8 cellular contexts compared by ENCODE assay signal in genomic region chr20:34703061-34703572, GRCh38. TPM values are rescaled to one million over a fixed set of nuclear protein-coding genes. Genes with fewer than 3 reads are reported as not detected.
DNase-seq lines count a peak whose midpoint lies in the region; ATAC-seq and TF ChIP-seq lines count a peak whose summit lies in the region.

No MANE protein-coding gene starts in this region.

- H3K4me1 ChIP-seq in CD4-positive, CD25-positive, alpha-beta regulatory T cell (ENCODE audit: control insufficient read depth, insufficient read depth, low read length, poor library complexity, severe bottlenecking): peaks cover 11% of the 10 kb centered on the region
- H3K4me1 ChIP-seq in OCI-LY3 (ENCODE audit: low read length) (peaks cover 15% of the 10 kb centered on the region), endodermal cell (ENCODE audit: control insufficient read depth, insufficient read depth, low read length) (peaks cover 5% of the 10 kb centered on the region), osteoblast (ENCODE audit: insufficient read depth, low read length) (peaks cover 21% of the 10 kb centered on the region)

- H3K4me2 ChIP-seq in OCI-LY3 (ENCODE audit: low read length) (peak overlapping the region; percentile 96), osteoblast (ENCODE audit: insufficient read depth, low read length) (peak overlapping the region; percentile 98)

- no peak for ATAC-seq in CD4-positive, CD25-positive, alpha-beta regulatory T cell (ENCODE audit: low read depth in 2 of 2)
- ATAC-seq in HG03280 (IDR thresholded peaks at IDR 0.05; ENCODE audit: unreplicated experiment) (no peak), GM21390 (IDR thresholded peaks at IDR 0.05; ENCODE audit: unreplicated experiment) (no peak)

- 39 to 58% methylated on average over 3 to 5 of the region's 5 CpGs for WGBS in endodermal cell (ENCODE audit: insufficient coverage in 1 of 2, insufficient read length in 1 of 2), 2 experiments

- H2AFZ ChIP-seq in OCI-LY3 (ENCODE audit: low read depth, low read length) (peak overlapping the region; percentile 68; the same call in 1 of the 2 replicates), osteoblast (ENCODE audit: low read length) (peak overlapping the region; percentile 93)

- H3K9me3 Mint-ChIP-seq in CD4-positive, CD25-positive, alpha-beta regulatory T cell: no peaks in the 10 kb centered on the region
- no peaks in the 10 kb centered on the region for H3K9me3 Mint-ChIP-seq in endodermal cell

- H4K20me1 ChIP-seq in OCI-LY3 (ENCODE audit: insufficient read depth, low read length) (no peaks in the 10 kb centered on the region), osteoblast (ENCODE audit: insufficient read depth, low read length) (no peaks in the 10 kb centered on the region)

- H3K36me3 Mint-ChIP-seq in CD4-positive, CD25-positive, alpha-beta regulatory T cell: no peaks in the 10 kb centered on the region
- no peaks in the 10 kb centered on the region for H3K36me3 Mint-ChIP-seq in endodermal cell (ENCODE audit: low read depth)

- DNase-seq in CD4-positive, CD25-positive, alpha-beta regulatory T cell: no peak
- DNase-seq in endodermal cell (no peak), osteoblast (ENCODE audit: insufficient read length, low spot score, missing footprints) (peak; percentile 45), HuH-7.5 (ENCODE audit: low spot score) (no peak), germinal center (ENCODE audit: low spot score) (no peak)

- H3K27me3 ChIP-seq in CD4-positive, CD25-positive, alpha-beta regulatory T cell (ENCODE audit: control insufficient read depth, insufficient read depth, low read length): no peaks in the 10 kb centered on the region
- H3K27me3 ChIP-seq in OCI-LY3 (ENCODE audit: low read depth, low read length): peaks cover 18% of the 10 kb centered on the region
- peaks cover 8% of the 10 kb centered on the region for H3K27me3 ChIP-seq in endodermal cell (ENCODE audit: control insufficient read depth, insufficient read depth, low read length, poor library complexity, severe bottlenecking)
- peaks cover 4% of the 10 kb centered on the region for H3K27me3 ChIP-seq in osteoblast (ENCODE audit: insufficient read depth, low read length)

- H3K9ac ChIP-seq in OCI-LY3 (ENCODE audit: low read length): peak overlapping the region; percentile 65; the same call in 1 of the 2 replicates
- peak overlapping the region; percentile 96 for H3K9ac ChIP-seq in endodermal cell (ENCODE audit: extremely low read depth, low read length, poor library complexity, severe bottlenecking)

- H3K4me3 Mint-ChIP-seq in CD4-positive, CD25-positive, alpha-beta regulatory T cell: peak overlapping the region; percentile 88 to 98 (median 96)
- peak overlapping the region; percentile 90 for H3K4me3 Mint-ChIP-seq in endodermal cell

- H3K4me1 Mint-ChIP-seq in CD4-positive, CD25-positive, alpha-beta regulatory T cell: peaks cover 0 to 18% (median 10%) of the 10 kb centered on the region in 4 donors
- peaks cover 25% of the 10 kb centered on the region for H3K4me1 Mint-ChIP-seq in endodermal cell

- no peaks in the 10 kb centered on the region for H3K36me3 ChIP-seq in CD4-positive, CD25-positive, alpha-beta regulatory T cell (ENCODE audit: control insufficient read depth, insufficient read depth, low read length)
- H3K36me3 ChIP-seq in OCI-LY3 (replicated peaks; ENCODE audit: low read depth, low read length): no peaks in the 10 kb centered on the region
- no peaks in the 10 kb centered on the region for H3K36me3 ChIP-seq in endodermal cell (ENCODE audit: control insufficient read depth, insufficient read depth, low read length)
- no peaks in the 10 kb centered on the region for H3K36me3 ChIP-seq in osteoblast (ENCODE audit: insufficient read depth, low read length)

- H3K79me2 ChIP-seq in OCI-LY3 (ENCODE audit: low read length) (no peaks in the 10 kb centered on the region), osteoblast (ENCODE audit: insufficient read depth, low read length) (peaks cover 4% of the 10 kb centered on the region)

- H3K9me3 ChIP-seq in CD4-positive, CD25-positive, alpha-beta regulatory T cell (ENCODE audit: control insufficient read depth in 2 of 2, low read length in 2 of 2): no peaks in the 10 kb centered on the region
- H3K9me3 ChIP-seq in OCI-LY3 (ENCODE audit: insufficient read depth, low read length) (no peaks in the 10 kb centered on the region), endodermal cell (ENCODE audit: control insufficient read depth, low read length) (no peaks in the 10 kb centered on the region), osteoblast (ENCODE audit: low read depth, low read length) (no peaks in the 10 kb centered on the region)

- TF ChIP-seq CTCF in OCI-LY3 (IDR thresholded peaks at IDR 0.05; ENCODE audit: low read depth, low read length) (no peak), endodermal cell (conservative IDR thresholded peaks at IDR 0.05) (no peak), osteoblast (IDR thresholded peaks at IDR 0.05; ENCODE audit: extremely low read depth, low read depth, low read length) (no peak)

- H3K27ac Mint-ChIP-seq in CD4-positive, CD25-positive, alpha-beta regulatory T cell: peak overlapping the region; percentile 74 to 99 (median 98)
- peak overlapping the region; percentile 96 for H3K27ac Mint-ChIP-seq in endodermal cell

- H3K27ac ChIP-seq in CD4-positive, CD25-positive, alpha-beta regulatory T cell (ENCODE audit: insufficient read depth, low read length, poor library complexity, severe bottlenecking): no peak overlapping the region
- H3K27ac ChIP-seq in OCI-LY3 (ENCODE audit: low read length) (no peak overlapping the region), endodermal cell (ENCODE audit: low read depth, low read length) (no peak overlapping the region), osteoblast (ENCODE audit: low read depth, low read length) (peak overlapping the region; percentile 87)

- H3K4me3 ChIP-seq in CD4-positive, CD25-positive, alpha-beta regulatory T cell (ENCODE audit: low read depth, low read length): peak overlapping the region; percentile 84
- H3K4me3 ChIP-seq in OCI-LY3 (ENCODE audit: low read length) (peak overlapping the region; percentile 78), endodermal cell (ENCODE audit: low read length) (peak overlapping the region; percentile 88), osteoblast (ENCODE audit: insufficient read depth, low read length) (peak overlapping the region; percentile 88)

- peaks cover 20% of the 10 kb centered on the region for H3K27me3 Mint-ChIP-seq in CD4-positive, CD25-positive, alpha-beta regulatory T cell
- H3K27me3 Mint-ChIP-seq in endodermal cell (ENCODE audit: insufficient read depth): peaks cover 25% of the 10 kb centered on the region

RNA-seq across cellular contexts. Expression of gene TP53INP2, which starts 1.0 kb away (rescaled TPM):
- total RNA-seq in CD4-positive, CD25-positive, alpha-beta regulatory T cell: 60.9 TPM
- polyA plus RNA-seq in CD4-positive, CD25-positive, alpha-beta regulatory T cell: under 1 TPM; 0.37 to 0.77 (median 0.47) TPM
- total RNA-seq in endodermal cell (10 to 100 TPM in 1 of 2 donors, 1 to 10 TPM in 1; 7.0 to 20.2 TPM), osteoblast (7.7 and 8.0 TPM in 2 replicates)
- 13.9 TPM for polyA plus RNA-seq in endodermal cell (2013, experiment 1 of 2)
- polyA plus RNA-seq in endodermal cell (2013, experiment 2 of 2): 12.8 TPM

RNA-seq across cellular contexts. Expression of gene PIGU, which starts 26.2 kb away (rescaled TPM):
- total RNA-seq in CD4-positive, CD25-positive, alpha-beta regulatory T cell: 9.7 TPM
- polyA plus RNA-seq in CD4-positive, CD25-positive, alpha-beta regulatory T cell: 10 to 100 TPM; 33.9 to 44.6 (median 40.1) TPM
- 10 to 100 TPM; 35.8 to 41.2 TPM for total RNA-seq in endodermal cell
- 63.0 TPM for polyA plus RNA-seq in endodermal cell (2013, experiment 1 of 2)
- polyA plus RNA-seq in endodermal cell (2013, experiment 2 of 2): 54.4 TPM
- 8.3 and 9.0 TPM in 2 replicates for total RNA-seq in osteoblast
